In genomic region chr4:8439914-8440490, GRCh38 we compare ENCODE assay signal across 8 cellular contexts. TPM values are rescaled to one million over a fixed set of nuclear protein-coding genes. Genes with fewer than 3 reads are reported as not detected.
A peak's percentile ranks its signal among the peaks of the same experiment; 100 is the strongest.
DNase-seq lines count a peak whose midpoint lies in the region; ATAC-seq and TF ChIP-seq lines count a peak whose summit lies in the region.

No MANE protein-coding gene starts in this region.

- no peaks in the 10 kb centered on the region for H3K9me3 ChIP-seq in SU-DHL-6 (ENCODE audit: insufficient read depth, low read length)

- ATAC-seq in GM19324 (IDR thresholded peaks at IDR 0.05; ENCODE audit: low FRiP score, unreplicated experiment): peak; percentile 14
- ATAC-seq in HG03196 (IDR thresholded peaks at IDR 0.05; ENCODE audit: unreplicated experiment): peak; percentile 13

- peak overlapping the region; percentile 80 for H3K27ac ChIP-seq in SU-DHL-6 (ENCODE audit: low read depth, low read length)

- H3K27me3 ChIP-seq in BJ (ENCODE audit: control insufficient read depth, insufficient read depth, low read length): no peaks in the 10 kb centered on the region
- H3K27me3 ChIP-seq in SU-DHL-6 (ENCODE audit: low read length): no peaks in the 10 kb centered on the region

- no peak for TF ChIP-seq CTCF in BJ (IDR thresholded peaks at IDR 0.05; ENCODE audit: insufficient read depth, low read depth, low read length)
- no peak for TF ChIP-seq CTCF in SU-DHL-6 (IDR thresholded peaks at IDR 0.05; ENCODE audit: insufficient read depth, low read length, poor library complexity, severe bottlenecking)
- no peak for TF ChIP-seq CTCF in epithelial cell of proximal tubule (conservative IDR thresholded peaks at IDR 0.05; ENCODE audit: low read depth, low read length)
- no peak for TF ChIP-seq CTCF in nephron progenitor cell (IDR thresholded peaks at IDR 0.05)

- H3K27ac Mint-ChIP-seq in nephron progenitor cell: peak overlapping the region; percentile 98

- peak overlapping the region; percentile 95 for H3K4me2 ChIP-seq in SU-DHL-6 (ENCODE audit: low read depth, low read length, poor library complexity, severe bottlenecking)

- CTCF ChIA-PET in BJ (lab: Yijun Ruan, JAX): interaction anchor here (2.4 kb wide), 1 partner anchor 11 kb away, joined by 10 read pairs; no protein-coding TSS in a partner anchor

- peak overlapping the region; percentile 93 for H2AFZ ChIP-seq in SU-DHL-6 (ENCODE audit: low read depth, low read length, severe bottlenecking)

- DNase-seq in BJ (ENCODE audit: low read depth): no peak
- DNase-seq in epithelial cell of proximal tubule (ENCODE audit: low read depth): no peak
- DNase-seq in nephron progenitor cell: peak; percentile 15
- no peak for DNase-seq in NCI-H446 (lab: John Stamatoyannopoulos, UW)
- no peak for DNase-seq in inferior parietal cortex (ENCODE audit: extremely low spot score)

- no peaks in the 10 kb centered on the region for H3K9me2 ChIP-seq in SU-DHL-6 (replicated peaks; ENCODE audit: insufficient read depth, low read length)

- H3K36me3 Mint-ChIP-seq in nephron progenitor cell (ENCODE audit: low read depth): peaks cover 12% of the 10 kb centered on the region

- peaks cover 12% of the 10 kb centered on the region for H3K27me3 Mint-ChIP-seq in nephron progenitor cell (ENCODE audit: low read depth, poor library complexity)

- peak overlapping the region; percentile 90 for H3K4me3 ChIP-seq in BJ (ENCODE audit: low read depth, low read length)
- H3K4me3 ChIP-seq in SU-DHL-6 (ENCODE audit: insufficient read depth, low read length, poor library complexity, severe bottlenecking): peak overlapping the region; percentile 96
- H3K4me3 ChIP-seq in epithelial cell of proximal tubule (ENCODE audit: low read depth, low read length): peak overlapping the region; percentile 96

- H3K9me3 Mint-ChIP-seq in nephron progenitor cell: peaks cover 20% of the 10 kb centered on the region

- no peaks in the 10 kb centered on the region for H3K36me3 ChIP-seq in BJ (ENCODE audit: control insufficient read depth, insufficient read depth, low read length)
- no peaks in the 10 kb centered on the region for H3K36me3 ChIP-seq in SU-DHL-6 (ENCODE audit: low read length)

- H4K20me1 ChIP-seq in SU-DHL-6 (ENCODE audit: low read depth, low read length): no peaks in the 10 kb centered on the region

- H3K4me3 Mint-ChIP-seq in nephron progenitor cell: peak overlapping the region; percentile 87

- H3K4me1 Mint-ChIP-seq in nephron progenitor cell: peaks cover 55% of the 10 kb centered on the region

- POLR2A ChIA-PET in BJ (lab: Charles Lee): no interaction called here

- H3F3A ChIP-seq in SU-DHL-6 (ENCODE audit: insufficient read depth): peaks cover 5% of the 10 kb centered on the region; the same call in 1 of the 2 replicates

- H3K9ac ChIP-seq in SU-DHL-6 (ENCODE audit: low read length): peak overlapping the region; percentile 94

- peaks cover 86% of the 10 kb centered on the region for H3K79me2 ChIP-seq in SU-DHL-6 (ENCODE audit: insufficient read depth, low read length)

RNA-seq across cellular contexts. Expression of gene ACOX3, which starts 0.5 kb away (rescaled TPM):
- polyA plus RNA-seq in BJ (2011; rRNA removed): 6.8 and 10.2 TPM in 2 replicates
- polyA minus RNA-seq in BJ (2011; rRNA and poly(A)+ RNA removed): 7.6 and 9.1 TPM in 2 replicates
- 10.5 and 16.0 TPM in 2 replicates for total RNA-seq in epithelial cell of proximal tubule

RNA-seq across cellular contexts. Expression of gene TRMT44, which starts 0.6 kb away (rescaled TPM):
- 5.3 and 7.1 TPM in 2 replicates for polyA plus RNA-seq in BJ (2011; rRNA removed)
- 6.7 and 8.8 TPM in 2 replicates for polyA minus RNA-seq in BJ (2011; rRNA and poly(A)+ RNA removed)
- 17.8 and 17.9 TPM in 2 replicates for total RNA-seq in epithelial cell of proximal tubule
